17 cellular contexts compared by ENCODE assay signal in the genomic region with DNA sequence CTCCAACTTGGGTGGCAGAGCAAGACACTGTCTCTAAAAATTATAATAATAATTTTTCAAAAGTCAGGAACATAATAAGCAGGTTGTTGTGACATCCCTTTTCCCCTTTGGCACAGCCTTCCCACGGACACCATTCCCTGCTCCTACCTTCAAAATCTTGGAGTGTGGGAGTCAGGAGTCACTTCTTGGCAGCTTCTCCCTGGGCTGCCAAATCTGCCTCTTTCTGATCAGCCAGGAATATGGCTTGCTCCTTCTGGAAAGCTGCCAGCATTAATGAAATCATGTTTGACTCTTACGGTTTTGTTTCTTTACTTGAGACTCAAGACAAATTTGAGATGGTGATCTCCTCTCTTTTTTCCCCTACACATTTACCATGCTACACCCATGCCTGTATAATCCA.
DNase-seq lines count a peak whose midpoint lies in the region; ATAC-seq lines count a peak whose summit lies in the region.
"Had no signal": no experiment of that assay in that cellular context is flagged by ENCODE, and none has a peak within 500 bp of the region (broad histone marks: within the 10 kb centered on the region; RNA-seq: fewer than 3 reads in every experiment).

No MANE protein-coding gene starts in this region.

- ATAC-seq in HG03521 (IDR thresholded peaks at IDR 0.05; ENCODE audit: unreplicated experiment) (no peak), GM21619 (IDR thresholded peaks at IDR 0.05; ENCODE audit: unreplicated experiment) (no peak)
- ATAC-seq: activated CD4-positive, alpha-beta T cell treated with anti-CD3 and anti-CD28 coated beads for 36 hours had no signal

- DNase-seq in HCEC 1CT (peak; percentile 25), NCI-H69 (lab: John Stamatoyannopoulos, UW) (peak; percentile 27), cerebellar cortex (ENCODE audit: low spot score) (peak; percentile 68), putamen (ENCODE audit: low spot score) (peak; percentile 80), NCI-H1105 treated with DMSO at 0.1 percent for 48 hours (lab: John Stamatoyannopoulos, UW) (no peak)
- DNase-seq in activated T-cell treated with anti-CD3 and anti-CD28 coated beads, Interleukin-2, amount 50 U/mL, for 1 hour, result no peak
- DNase-seq: activated CD4-positive, alpha-beta T cell treated with anti-CD3 and anti-CD28 coated beads for 36 hours; activated CD8-positive, alpha-beta memory T cell treated with anti-CD3 and anti-CD28 coated beads, Interleukin-2, amount 50 U/mL, for 48 hours; activated naive CD4-positive, alpha-beta T cell treated with Interleukin-2 at 50 U/mL for 16 hours; DND-41; GOT3; NCI-H2029; NK-92 treated with Interleukin-12 subunit alpha and Interleukin-12 subunit beta, amount 100 ng/mL, for 24 hours; retina; stimulated activated CD4-positive, alpha-beta T cell treated with anti-CD3 and anti-CD28 coated beads, Interleukin-2, amount 100 ng/mL, for 24 hours had no signal

Comparison
In these comparisons a context has a peak if more than half of its experiments do, and no peak if none do; other contexts are left out.
1. DNase-seq: peak in HCEC 1CT (single experiment), NCI-H69 (single experiment), cerebellar cortex (single experiment) and putamen (single experiment); none in NCI-H1105 treated with DMSO at 0.1 percent for 48 hours (single experiment) and activated T-cell treated with anti-CD3 and anti-CD28 coated beads, Interleukin-2, amount 50 U/mL, for 1 hour (single experiment).